In the genomic region with DNA sequence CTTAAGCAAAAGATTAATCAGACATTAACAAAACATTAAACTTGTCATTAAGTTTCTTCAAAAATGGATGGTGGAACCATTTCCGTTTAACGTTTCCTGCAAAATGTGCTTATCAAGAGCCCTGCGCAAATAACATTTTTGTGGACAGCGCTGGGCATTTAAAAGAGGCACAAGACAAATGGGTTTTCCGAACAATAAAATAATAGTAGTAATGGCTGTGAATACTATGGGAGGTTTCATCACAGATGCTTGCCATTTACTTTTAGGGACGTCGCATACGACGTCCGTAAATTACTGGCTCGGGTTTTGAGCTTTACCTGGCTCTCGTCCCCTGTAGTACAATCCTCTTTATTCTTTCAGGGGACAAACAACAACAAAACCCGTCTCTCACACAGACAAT, we compare ENCODE assay signal across 10 cellular contexts. TPM values are rescaled to one million over a fixed set of nuclear protein-coding genes. Genes with fewer than 3 reads are reported as not detected.
DNase-seq lines count a peak whose midpoint lies in the region; ATAC-seq and TF ChIP-seq lines count a peak whose summit lies in the region.
"Had no signal": no experiment of that assay in that cellular context is flagged by ENCODE, and none has a peak within 500 bp of the region (broad histone marks: within the 10 kb centered on the region; RNA-seq: fewer than 3 reads in every experiment).

No MANE protein-coding gene starts in this region.

- peaks cover 58% of the 10 kb centered on the region for H3K4me1 ChIP-seq in CD4-positive, alpha-beta memory T cell (ENCODE audit: insufficient read depth, low read length)
- H3K4me1 ChIP-seq in ovary (ENCODE audit: insufficient read depth) = peaks cover 5% of the 10 kb centered on the region

- WGBS in ovary, 3 donors = 0 to 1% (median 1%) methylated on average over 13 of the region's 13 CpGs

- TF ChIP-seq EP300 in ovary (IDR thresholded peaks at IDR 0.05) = no peak

- CTCF ChIA-PET in CD4-positive, alpha-beta memory T cell (lab: Charles Lee; ENCODE audit: partially characterized antibody) = interaction anchor here (1.4 to 7.3 kb wide), 5 partner anchors 17 to 60 kb away, joined by 3 to 132 read pairs (median 5); no protein-coding TSS in a partner anchor

- no peaks in the 10 kb centered on the region for H3K27me3 ChIP-seq in CD4-positive, alpha-beta memory T cell (ENCODE audit: insufficient read depth, low read length)
- H3K27me3 ChIP-seq in MG63 (no peaks in the 10 kb centered on the region), ovary (no peaks in the 10 kb centered on the region)

- no peak for DNase-seq in CD4-positive, alpha-beta memory T cell
- DNase-seq in MG63 = no peak
- no peak for DNase-seq in epithelial cell of proximal tubule (ENCODE audit: low read depth)
- no peak for DNase-seq in ovary
- no peak for DNase-seq in NCI-H1048 (lab: John Stamatoyannopoulos, UW)
- DNase-seq in hepatic stellate cell (ENCODE audit: low spot score) = no peak
- DNase-seq in nucleus accumbens (lab: John Stamatoyannopoulos, UW) = no peak

- H3K4me3 ChIP-seq in CD4-positive, alpha-beta memory T cell (ENCODE audit: low read length in 2 of 2) = peak overlapping the region; percentile 97 to 99
- H3K4me3 ChIP-seq in MG63 = peak overlapping the region; percentile 79
- H3K4me3 ChIP-seq in epithelial cell of proximal tubule (ENCODE audit: low read depth, low read length) = peak overlapping the region; percentile 93
- H3K4me3 ChIP-seq in ovary = peak overlapping the region; percentile 92

- no peak overlapping the region for H3K4me3 Mint-ChIP-seq in CD4-positive, alpha-beta memory T cell
- H3K4me3 Mint-ChIP-seq: memory B cell; T-helper 1 cell treated with Interleukin-12 subunit alpha and Interleukin-12 subunit beta and Interleukin-4 antibody, amounts not matched to agents 30 μg/mL and 1 μg/mL, for 36 hours had no signal

- no peak for TF ChIP-seq POLR2A in ovary (IDR thresholded peaks at IDR 0.05)

- H3K36me3 ChIP-seq in CD4-positive, alpha-beta memory T cell (ENCODE audit: insufficient read depth, low read length) = no peaks in the 10 kb centered on the region
- H3K36me3 ChIP-seq in MG63 (peaks cover 18% of the 10 kb centered on the region), ovary (no peaks in the 10 kb centered on the region)

- peaks cover 0 to 4% (median 0%) of the 10 kb centered on the region in 8 donors for H3K9me3 Mint-ChIP-seq in CD4-positive, alpha-beta memory T cell
- H3K9me3 Mint-ChIP-seq: memory B cell; T-helper 1 cell treated with Interleukin-12 subunit alpha and Interleukin-12 subunit beta and Interleukin-4 antibody, amounts not matched to agents 30 μg/mL and 1 μg/mL, for 36 hours had no signal

- intact Hi-C loops in CD4-positive, alpha-beta memory T cell (cut with micrococcal nuclease) = loop anchor here (5.0 to 10.0 kb wide), 4 partner anchors 214 to 657 kb away; partner anchors contain the start of genes ALKBH8, CUL5, DDX10 and POGLUT3
- intact Hi-C loops in ovary (cut with DNase I) = loop anchor here in 2 of 4 donors (5.0 to 10.0 kb wide), 5 partner anchors 97 to 446 kb away; partner anchors contain the start of genes ACAT1 (in 2 of the 2), C11orf65 (in 1 of the 2), CUL5 (in 1 of the 2) and DDX10 (in 1 of the 2)

- H3K27ac ChIP-seq in CD4-positive, alpha-beta memory T cell (ENCODE audit: low read depth, low read length) = peak overlapping the region; percentile 97
- no peak overlapping the region for H3K27ac ChIP-seq in ovary

- no peaks in the 10 kb centered on the region for H3K27me3 Mint-ChIP-seq in CD4-positive, alpha-beta memory T cell
- H3K27me3 Mint-ChIP-seq: memory B cell had no signal

- no peaks in the 10 kb centered on the region for H3K9me3 ChIP-seq in CD4-positive, alpha-beta memory T cell (ENCODE audit: control insufficient read depth in 1 of 2, low read length in 2 of 2)
- H3K9me3 ChIP-seq in MG63 (no peaks in the 10 kb centered on the region), ovary (no peaks in the 10 kb centered on the region)

- no peak for ATAC-seq in GM19455 (IDR thresholded peaks at IDR 0.05; ENCODE audit: unreplicated experiment)

- H3K4me1 Mint-ChIP-seq in CD4-positive, alpha-beta memory T cell = peaks cover 37 to 64% (median 52%) of the 10 kb centered on the region in 4 donors

- H3K27ac Mint-ChIP-seq in CD4-positive, alpha-beta memory T cell = no peak overlapping the region
- H3K27ac Mint-ChIP-seq: memory B cell; T-helper 1 cell treated with Interleukin-12 subunit alpha and Interleukin-12 subunit beta and Interleukin-4 antibody, amounts not matched to agents 30 μg/mL and 1 μg/mL, for 36 hours had no signal

- POLR2A ChIA-PET in CD4-positive, alpha-beta memory T cell (lab: Charles Lee; ENCODE audit: partially characterized antibody) = interaction anchor here (0.6 to 9.9 kb wide), 13 partner anchors 7 to 212 kb away, joined by 3 to 666 read pairs (median 6); partner anchors contain the start of gene CUL5

- H3K36me3 Mint-ChIP-seq in CD4-positive, alpha-beta memory T cell = peaks cover 4 to 28% of the 10 kb centered on the region in 2 donors

- no peak for TF ChIP-seq CTCF in epithelial cell of proximal tubule (conservative IDR thresholded peaks at IDR 0.05; ENCODE audit: low read depth, low read length)
- TF ChIP-seq CTCF in ovary (IDR thresholded peaks at IDR 0.05) = no peak

RNA-seq across cellular contexts. Expression of gene NPAT, which starts 1.0 kb away (rescaled TPM):
- total RNA-seq in CD4-positive, alpha-beta memory T cell = 10 to 100 TPM; 67.6 to 71.3 TPM
- polyA plus RNA-seq in CD4-positive, alpha-beta memory T cell = 10 to 100 TPM; 24.8 to 34.0 TPM
- 3.3 and 8.1 TPM in 2 replicates for total RNA-seq in MG63 (2014; rRNA removed; shearing (Covaris generic); ENCODE audit: low replicate concordance)
- total RNA-seq in epithelial cell of proximal tubule = 8.8 and 9.6 TPM in 2 replicates
- 10 to 100 TPM; 12.8 to 23.3 (median 16.6) TPM for total RNA-seq in ovary
- 1 to 10 TPM; 6.2 to 8.7 TPM for polyA plus RNA-seq in ovary

RNA-seq across cellular contexts. Expression of gene ATM, which starts 1.5 kb away (rescaled TPM):
- total RNA-seq in CD4-positive, alpha-beta memory T cell = 100 to 1,000 TPM; 525 to 555 TPM
- polyA plus RNA-seq in CD4-positive, alpha-beta memory T cell = 10 to 100 TPM; 48.6 to 59.0 TPM
- total RNA-seq in MG63 (2014; rRNA removed; shearing (Covaris generic); ENCODE audit: low replicate concordance) = 10.8 and 24.3 TPM in 2 replicates
- total RNA-seq in epithelial cell of proximal tubule = 21.0 and 29.4 TPM in 2 replicates
- 100 to 1,000 TPM in 1 of 7 donors, 10 to 100 TPM in 6; 55.1 to 104 (median 82.7) TPM for total RNA-seq in ovary
- polyA plus RNA-seq in ovary = 10 to 100 TPM; 29.2 to 34.5 TPM

Comparison
In these comparisons a context has a peak if more than half of its experiments do, and no peak if none do; other contexts are left out.
1. RNA of gene ATM, which starts 1.5 kb away (total RNA-seq): 525 to 555 TPM in CD4-positive, alpha-beta memory T cell; 55.1 to 104 TPM in ovary, 21.0 to 29.4 TPM in epithelial cell of proximal tubule and 10.8 to 24.3 TPM in MG63; every median in the first group is over 4 times any median in the second.
2. Peak in every context shown above with its lines, with median percentiles within 50 percentile points of each other: H3K4me3 ChIP-seq.